1 cellular context compared by ENCODE assay signal in genomic region chr22:45268958-45269844, GRCh38.
A peak's percentile ranks its signal among the peaks of the same experiment; 100 is the strongest.
TF ChIP-seq lines count a peak whose summit lies in the region.

No MANE protein-coding gene starts in this region.

TF ChIP-seq in HepG2, 621 proteins besides CTCF, POLR2A, EP300 and RAD21 (continued from another document and continues in another):
- TF ChIP-seq ZNF790 (CRISPR knock-in tag; IDR thresholded peaks at IDR 0.05; ENCODE audit: borderline replicate concordance) (no peak), PRDM15 (CRISPR knock-in tag; IDR thresholded peaks at IDR 0.05) (no peak), HNRNPL (IDR thresholded peaks at IDR 0.05; ENCODE audit: low read depth, low read length) (0 out of 2 replicates have a peak, but pooled peaks have one; percentile 34), POLR2AphosphoS5 (IDR thresholded peaks at IDR 0.05; ENCODE audit: low read depth, low read length) (peak; percentile 68; the same call in 1 of the 2 replicates), STAT6 (CRISPR knock-in tag; IDR thresholded peaks at IDR 0.05; ENCODE audit: borderline replicate concordance) (no peak; the same call in 1 of the 2 replicates), BORCS8-MEF2B (CRISPR knock-in tag; IDR thresholded peaks at IDR 0.05) (no peak), HOMEZ (CRISPR knock-in tag; IDR thresholded peaks at IDR 0.05; ENCODE audit: low read depth) (no peak), NFIC (IDR thresholded peaks at IDR 0.05; ENCODE audit: low read length) (no peak), ZNF619 (CRISPR knock-in tag; IDR thresholded peaks at IDR 0.05) (no peak), CENPT (CRISPR knock-in tag; IDR thresholded peaks at IDR 0.05; ENCODE audit: low read depth) (no peak), PCBP1 (IDR thresholded peaks at IDR 0.05; ENCODE audit: borderline replicate concordance, low read depth, low read length) (no peak), ZNF629 (CRISPR knock-in tag; conservative IDR thresholded peaks at IDR 0.05) (no peak), ZFP1 (CRISPR knock-in tag; IDR thresholded peaks at IDR 0.05) (no peak), CBX2 (IDR thresholded peaks at IDR 0.05; ENCODE audit: low read depth, low read length) (no peak), CBX2 (CRISPR knock-in tag; IDR thresholded peaks at IDR 0.05; ENCODE audit: low read depth) (no peak), ZNF276 (CRISPR knock-in tag; IDR thresholded peaks at IDR 0.05; ENCODE audit: low read depth) (no peak), MAFG (CRISPR knock-in tag; IDR thresholded peaks at IDR 0.05) (no peak), ZSCAN21 (CRISPR knock-in tag; IDR thresholded peaks at IDR 0.05; ENCODE audit: borderline replicate concordance) (0 out of 2 replicates have a peak, but pooled peaks have one; percentile 57), ZNF883 (CRISPR knock-in tag; IDR thresholded peaks at IDR 0.05; ENCODE audit: not compliant biosample characterization) (no peak), RFX5 (IDR thresholded peaks at IDR 0.05; ENCODE audit: low read depth, low read length) (no peak), ZNF263 (CRISPR knock-in tag; IDR thresholded peaks at IDR 0.05) (peak; percentile 10; the same call in 1 of the 2 replicates), ZBTB49 (CRISPR knock-in tag; IDR thresholded peaks at IDR 0.05; ENCODE audit: borderline replicate concordance) (no peak), HOXA5 (CRISPR knock-in tag; IDR thresholded peaks at IDR 0.05) (no peak), ZNF614 (CRISPR knock-in tag; IDR thresholded peaks at IDR 0.05; ENCODE audit: borderline replicate concordance) (no peak; the same call in 1 of the 2 replicates), FIP1L1 (IDR thresholded peaks at IDR 0.05; ENCODE audit: borderline replicate concordance, insufficient read depth, low read depth, low read length) (no peak), ZBTB1 (CRISPR knock-in tag; IDR thresholded peaks at IDR 0.05; ENCODE audit: borderline replicate concordance) (no peak), MIER2 (CRISPR knock-in tag; IDR thresholded peaks at IDR 0.05) (no peak), MTA1 (CRISPR knock-in tag; IDR thresholded peaks at IDR 0.05; ENCODE audit: borderline replicate concordance) (no peak), MXD1 (CRISPR knock-in tag; IDR thresholded peaks at IDR 0.05) (peak; percentile 33; the same call in 1 of the 2 replicates), PITX1 (CRISPR knock-in tag; IDR thresholded peaks at IDR 0.05) (no peak), SMAD1 (CRISPR knock-in tag; IDR thresholded peaks at IDR 0.05; ENCODE audit: borderline replicate concordance, low read depth) (no peak), ZBTB10 (CRISPR knock-in tag; IDR thresholded peaks at IDR 0.05; ENCODE audit: borderline replicate concordance) (no peak), JUN (CRISPR knock-in tag; IDR thresholded peaks at IDR 0.05) (no peak), SIN3A (IDR thresholded peaks at IDR 0.05; ENCODE audit: borderline replicate concordance, low read depth, low read length) (peak; percentile 71; the same call in 1 of the 2 replicates), ARNT (IDR thresholded peaks at IDR 0.05) (no peak), MED8 (CRISPR knock-in tag; IDR thresholded peaks at IDR 0.05; ENCODE audit: insufficient replicate concordance) (no peak), FOSL2 (CRISPR knock-in tag; IDR thresholded peaks at IDR 0.05) (no peak), KLF6 (CRISPR knock-in tag; IDR thresholded peaks at IDR 0.05) (0 out of 2 replicates have a peak, but pooled peaks have one; percentile 40)
- TF ChIP-seq, protein P1, sequence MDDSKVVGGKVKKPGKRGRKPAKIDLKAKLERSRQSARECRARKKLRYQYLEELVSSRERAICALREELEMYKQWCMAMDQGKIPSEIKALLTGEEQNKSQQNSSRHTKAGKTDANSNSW (CRISPR knock-in tag; IDR thresholded peaks at IDR 0.05; ENCODE audit: borderline replicate concordance), result no peak
- TF ChIP-seq, protein P2, sequence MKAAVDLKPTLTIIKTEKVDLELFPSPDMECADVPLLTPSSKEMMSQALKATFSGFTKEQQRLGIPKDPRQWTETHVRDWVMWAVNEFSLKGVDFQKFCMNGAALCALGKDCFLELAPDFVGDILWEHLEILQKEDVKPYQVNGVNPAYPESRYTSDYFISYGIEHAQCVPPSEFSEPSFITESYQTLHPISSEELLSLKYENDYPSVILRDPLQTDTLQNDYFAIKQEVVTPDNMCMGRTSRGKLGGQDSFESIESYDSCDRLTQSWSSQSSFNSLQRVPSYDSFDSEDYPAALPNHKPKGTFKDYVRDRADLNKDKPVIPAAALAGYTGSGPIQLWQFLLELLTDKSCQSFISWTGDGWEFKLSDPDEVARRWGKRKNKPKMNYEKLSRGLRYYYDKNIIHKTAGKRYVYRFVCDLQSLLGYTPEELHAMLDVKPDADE (CRISPR knock-in tag; IDR thresholded peaks at IDR 0.05), result no peak
- TF ChIP-seq, protein P3, sequence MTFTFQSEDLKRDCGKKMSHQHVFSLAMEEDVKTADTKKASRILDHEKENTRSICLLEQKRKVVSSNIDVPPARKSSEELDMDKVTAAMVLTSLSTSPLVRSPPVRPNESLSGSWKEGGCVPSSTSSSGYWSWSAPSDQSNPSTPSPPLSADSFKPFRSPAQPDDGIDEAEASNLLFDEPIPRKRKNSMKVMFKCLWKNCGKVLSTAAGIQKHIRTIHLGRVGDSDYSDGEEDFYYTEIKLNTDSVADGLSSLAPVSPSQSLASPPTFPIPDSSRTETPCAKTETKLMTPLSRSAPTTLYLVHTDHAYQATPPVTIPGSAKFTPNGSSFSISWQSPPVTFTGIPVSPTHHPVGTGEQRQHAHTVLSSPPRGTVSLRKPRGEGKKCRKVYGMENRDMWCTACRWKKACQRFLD (CRISPR knock-in tag; IDR thresholded peaks at IDR 0.05; ENCODE audit: borderline replicate concordance), result no peak
- TF ChIP-seq, protein P4, sequence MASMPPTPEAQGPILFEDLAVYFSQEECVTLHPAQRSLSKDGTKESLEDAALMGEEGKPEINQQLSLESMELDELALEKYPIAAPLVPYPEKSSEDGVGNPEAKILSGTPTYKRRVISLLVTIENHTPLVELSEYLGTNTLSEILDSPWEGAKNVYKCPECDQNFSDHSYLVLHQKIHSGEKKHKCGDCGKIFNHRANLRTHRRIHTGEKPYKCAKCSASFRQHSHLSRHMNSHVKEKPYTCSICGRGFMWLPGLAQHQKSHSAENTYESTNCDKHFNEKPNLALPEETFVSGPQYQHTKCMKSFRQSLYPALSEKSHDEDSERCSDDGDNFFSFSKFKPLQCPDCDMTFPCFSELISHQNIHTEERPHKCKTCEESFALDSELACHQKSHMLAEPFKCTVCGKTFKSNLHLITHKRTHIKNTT (CRISPR knock-in tag; IDR thresholded peaks at IDR 0.05), result no peak
